Comparison of ENCODE assay signal across 1 cellular context in the genomic region with DNA sequence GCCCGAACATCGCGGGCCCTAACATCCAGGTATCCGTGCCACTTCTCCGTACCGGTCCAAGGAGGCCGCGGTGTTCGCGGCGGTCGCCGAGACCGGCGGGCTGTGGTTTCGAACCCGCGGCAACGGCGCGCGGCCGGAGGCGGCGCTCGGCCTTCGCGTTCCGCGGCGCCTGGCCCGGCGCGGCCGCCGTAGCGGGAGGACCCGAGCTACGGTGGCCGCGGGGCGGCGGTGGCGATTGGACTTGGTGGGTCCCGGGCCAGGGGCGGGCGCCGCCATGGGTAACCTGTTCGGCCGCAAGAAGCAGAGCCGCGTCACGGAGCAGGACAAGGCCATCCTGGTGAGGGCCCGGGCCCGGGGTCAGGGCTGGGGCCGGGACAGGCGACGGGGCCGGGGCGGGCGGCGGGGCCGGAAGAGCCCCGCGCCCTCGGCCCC.
TF ChIP-seq lines count a peak whose summit lies in the region.

A gene (plus strand): TSS at position 197 of the 432 bp plus-strand sequence. CDS start 78 bp downstream, at position 275.

TF ChIP-seq in GM12878, 131 proteins besides CTCF, POLR2A, EP300 and RAD21 (continued from another document):
- TF ChIP-seq, protein P1, sequence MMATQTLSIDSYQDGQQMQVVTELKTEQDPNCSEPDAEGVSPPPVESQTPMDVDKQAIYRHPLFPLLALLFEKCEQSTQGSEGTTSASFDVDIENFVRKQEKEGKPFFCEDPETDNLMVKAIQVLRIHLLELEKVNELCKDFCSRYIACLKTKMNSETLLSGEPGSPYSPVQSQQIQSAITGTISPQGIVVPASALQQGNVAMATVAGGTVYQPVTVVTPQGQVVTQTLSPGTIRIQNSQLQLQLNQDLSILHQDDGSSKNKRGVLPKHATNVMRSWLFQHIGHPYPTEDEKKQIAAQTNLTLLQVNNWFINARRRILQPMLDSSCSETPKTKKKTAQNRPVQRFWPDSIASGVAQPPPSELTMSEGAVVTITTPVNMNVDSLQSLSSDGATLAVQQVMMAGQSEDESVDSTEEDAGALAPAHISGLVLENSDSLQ (IDR thresholded peaks at IDR 0.05) = no peak
- no peak for TF ChIP-seq CHD2 (IDR thresholded peaks at IDR 0.05; ENCODE audit: borderline replicate concordance, low read depth, low read length)
- TF ChIP-seq IRF4 (IDR thresholded peaks at IDR 0.05; ENCODE audit: low read depth, low read length) = no peak
- TF ChIP-seq ZNF24 (IDR thresholded peaks at IDR 0.05) = peak; percentile 88
- TF ChIP-seq MTA2 (IDR thresholded peaks at IDR 0.05; ENCODE audit: low read depth) = no peak
- TF ChIP-seq CBX5 (IDR thresholded peaks at IDR 0.05; ENCODE audit: low read depth) = no peak
- TF ChIP-seq HDGF (IDR thresholded peaks at IDR 0.05) = no peak
- TF ChIP-seq, protein P2, sequence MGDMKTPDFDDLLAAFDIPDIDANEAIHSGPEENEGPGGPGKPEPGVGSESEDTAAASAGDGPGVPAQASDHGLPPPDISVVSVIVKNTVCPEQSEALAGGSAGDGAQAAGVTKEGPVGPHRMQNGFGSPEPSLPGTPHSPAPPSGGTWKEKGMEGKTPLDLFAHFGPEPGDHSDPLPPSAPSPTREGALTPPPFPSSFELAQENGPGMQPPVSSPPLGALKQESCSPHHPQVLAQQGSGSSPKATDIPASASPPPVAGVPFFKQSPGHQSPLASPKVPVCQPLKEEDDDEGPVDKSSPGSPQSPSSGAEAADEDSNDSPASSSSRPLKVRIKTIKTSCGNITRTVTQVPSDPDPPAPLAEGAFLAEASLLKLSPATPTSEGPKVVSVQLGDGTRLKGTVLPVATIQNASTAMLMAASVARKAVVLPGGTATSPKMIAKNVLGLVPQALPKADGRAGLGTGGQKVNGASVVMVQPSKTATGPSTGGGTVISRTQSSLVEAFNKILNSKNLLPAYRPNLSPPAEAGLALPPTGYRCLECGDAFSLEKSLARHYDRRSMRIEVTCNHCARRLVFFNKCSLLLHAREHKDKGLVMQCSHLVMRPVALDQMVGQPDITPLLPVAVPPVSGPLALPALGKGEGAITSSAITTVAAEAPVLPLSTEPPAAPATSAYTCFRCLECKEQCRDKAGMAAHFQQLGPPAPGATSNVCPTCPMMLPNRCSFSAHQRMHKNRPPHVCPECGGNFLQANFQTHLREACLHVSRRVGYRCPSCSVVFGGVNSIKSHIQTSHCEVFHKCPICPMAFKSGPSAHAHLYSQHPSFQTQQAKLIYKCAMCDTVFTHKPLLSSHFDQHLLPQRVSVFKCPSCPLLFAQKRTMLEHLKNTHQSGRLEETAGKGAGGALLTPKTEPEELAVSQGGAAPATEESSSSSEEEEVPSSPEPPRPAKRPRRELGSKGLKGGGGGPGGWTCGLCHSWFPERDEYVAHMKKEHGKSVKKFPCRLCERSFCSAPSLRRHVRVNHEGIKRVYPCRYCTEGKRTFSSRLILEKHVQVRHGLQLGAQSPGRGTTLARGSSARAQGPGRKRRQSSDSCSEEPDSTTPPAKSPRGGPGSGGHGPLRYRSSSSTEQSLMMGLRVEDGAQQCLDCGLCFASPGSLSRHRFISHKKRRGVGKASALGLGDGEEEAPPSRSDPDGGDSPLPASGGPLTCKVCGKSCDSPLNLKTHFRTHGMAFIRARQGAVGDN (IDR thresholded peaks at IDR 0.05) = peak; percentile 56; the same call in 1 of the 2 replicates
- no peak for TF ChIP-seq FOXM1 (IDR thresholded peaks at IDR 0.05; ENCODE audit: low read depth, low read length)
- TF ChIP-seq CREB1 (IDR thresholded peaks at IDR 0.05; ENCODE audit: low read depth) = 0 out of 2 replicates have a peak, but pooled peaks have one; percentile 17
